In genomic region chr11:64752106-64752970, GRCh38 we compare ENCODE assay signal across 1 cellular context.
TF ChIP-seq lines count a peak whose summit lies in the region.

No MANE protein-coding gene starts in this region.

TF ChIP-seq in GM12878, 131 proteins besides CTCF, POLR2A, EP300 and RAD21:
- TF ChIP-seq POLR2AphosphoS5 (IDR thresholded peaks at IDR 0.05; ENCODE audit: low read length) (no peak), HDGF (IDR thresholded peaks at IDR 0.05) (no peak), MLLT1 (IDR thresholded peaks at IDR 0.05) (0 out of 2 replicates have a peak, but pooled peaks have one; percentile 29), RELB (IDR thresholded peaks at IDR 0.05; ENCODE audit: low read depth) (no peak), ZBTB4 (CRISPR knock-in tag; IDR thresholded peaks at IDR 0.05) (no peak)
